Comparison of ENCODE assay signal across 8 cellular contexts in genomic region chr3:42804831-42805821, GRCh38. TPM values are rescaled to one million over a fixed set of nuclear protein-coding genes. Genes with fewer than 3 reads are reported as not detected.
DNase-seq lines count a peak whose midpoint lies in the region; ATAC-seq and TF ChIP-seq lines count a peak whose summit lies in the region.

No MANE protein-coding gene starts in this region.

- peak overlapping the region; percentile 86 for H3K4me3 ChIP-seq in GM12864 (ENCODE audit: low read depth, low read length)

- ATAC-seq in HG02678 (IDR thresholded peaks at IDR 0.05; ENCODE audit: unreplicated experiment) (peak; percentile 18), left cardiac atrium (peak in 1 of 2 donors; percentile 11)
- ATAC-seq in activated T-helper 17 cell treated with anti-CD3 and anti-CD28 coated beads, Interleukin-2, amount 50 U/mL, for 72 hours (replicated peaks): no peak

- H3K4me1 Mint-ChIP-seq in activated T-helper 17 cell treated with anti-CD3 and anti-CD28 coated beads, Interleukin-2, amount 50 U/mL, for 72 hours: peaks cover 19% of the 10 kb centered on the region

- H3K27ac Mint-ChIP-seq in activated T-helper 17 cell treated with anti-CD3 and anti-CD28 coated beads, Interleukin-2, amount 50 U/mL, for 72 hours: peak overlapping the region; percentile 98

- peaks cover 24% of the 10 kb centered on the region for H3K36me3 Mint-ChIP-seq in activated T-helper 17 cell treated with anti-CD3 and anti-CD28 coated beads, Interleukin-2, amount 50 U/mL, for 72 hours (ENCODE audit: low read depth)

- TF ChIP-seq CTCF in GM12864 (IDR thresholded peaks at IDR 0.05; ENCODE audit: low read depth, low read length, missing control alignments): no peak

- H3K27me3 Mint-ChIP-seq in activated T-helper 17 cell treated with anti-CD3 and anti-CD28 coated beads, Interleukin-2, amount 50 U/mL, for 72 hours: peaks cover 3% of the 10 kb centered on the region

- no peaks in the 10 kb centered on the region for H3K9me3 Mint-ChIP-seq in activated T-helper 17 cell treated with anti-CD3 and anti-CD28 coated beads, Interleukin-2, amount 50 U/mL, for 72 hours

- peak overlapping the region; percentile 98 for H3K4me3 Mint-ChIP-seq in activated T-helper 17 cell treated with anti-CD3 and anti-CD28 coated beads, Interleukin-2, amount 50 U/mL, for 72 hours

- intact Hi-C loops in left cardiac atrium (cut with DNase I): no loop called here
- intact Hi-C loops in posterior cingulate gyrus (cut with DNase I): loop anchor here (2.0 kb wide), 1 partner anchor 24 kb away; no protein-coding TSS in a partner anchor

- DNase-seq in GM12864 (ENCODE audit: low read depth): no peak
- DNase-seq in left cardiac atrium: peak; percentile 32
- peak in 9 of 10 donors; percentile 6 to 83 (median 31) for DNase-seq in posterior cingulate gyrus
- no peak for DNase-seq in activated CD4-positive, CD25-positive, alpha-beta regulatory T cell (lab: John Stamatoyannopoulos, UW)
- DNase-seq in 8988T: no peak
- no peak for DNase-seq in stimulated activated CD4-positive, alpha-beta T cell treated with anti-CD3 and anti-CD28 coated beads, Interleukin-4, amount 100 ng/mL, for 24 hours

RNA-seq across cellular contexts. Expression of gene HIGD1A, which starts 0.8 kb away (rescaled TPM):
- total RNA-seq in activated T-helper 17 cell treated with anti-CD3 and anti-CD28 coated beads, Interleukin-2, amount 50 U/mL, for 72 hours: 10 to 100 TPM; 46.4 to 84.4 TPM
- total RNA-seq in left cardiac atrium: 100 to 1,000 TPM; 200 to 270 TPM

RNA-seq across cellular contexts. Expression of gene ACKR2, which starts 4.1 kb away (rescaled TPM):
- total RNA-seq in activated T-helper 17 cell treated with anti-CD3 and anti-CD28 coated beads, Interleukin-2, amount 50 U/mL, for 72 hours: 1 to 10 TPM in 1 of 2 donors, under 1 TPM in 1; 0.77 to 1.3 TPM
- 1 to 10 TPM; 2.2 to 2.4 TPM for total RNA-seq in left cardiac atrium

RNA-seq across cellular contexts. Expression of gene CCDC13, which starts 32.1 kb away (rescaled TPM):
- under 1 TPM in 1 of 2 donors, not detected in 1; 0.24 TPM for total RNA-seq in activated T-helper 17 cell treated with anti-CD3 and anti-CD28 coated beads, Interleukin-2, amount 50 U/mL, for 72 hours
- total RNA-seq in left cardiac atrium: 1 to 10 TPM in 1 of 2 donors, not detected in 1; 1.0 TPM

Comparison
In these comparisons a context has a peak if more than half of its experiments do, and no peak if none do; other contexts are left out.
1. DNase-seq: peak in left cardiac atrium (single experiment) and posterior cingulate gyrus (9 of 10); none in GM12864 (single experiment), activated CD4-positive, CD25-positive, alpha-beta regulatory T cell (0 of 4), 8988T (single experiment) and stimulated activated CD4-positive, alpha-beta T cell treated with anti-CD3 and anti-CD28 coated beads, Interleukin-4, amount 100 ng/mL, for 24 hours (single experiment).